ENCODE assay signal across 17 cellular contexts in genomic region chr9:137630126-137630525, GRCh38. TPM values are rescaled to one million over a fixed set of nuclear protein-coding genes. Genes with fewer than 3 reads are reported as not detected.
DNase-seq lines count a peak whose midpoint lies in the region; ATAC-seq, FAIRE-seq and TF ChIP-seq lines count a peak whose summit lies in the region.
"Had no signal": no experiment of that assay in that cellular context is flagged by ENCODE, and none has a peak within 500 bp of the region (broad histone marks: within the 10 kb centered on the region; RNA-seq: fewer than 3 reads in every experiment).

No MANE protein-coding gene starts in this region.

- DNase-seq in activated CD4-positive, alpha-beta T cell treated with anti-CD3 and anti-CD28 coated beads, Interleukin-2, amount 10 ng/mL, durations not matched to agents 7 days and 5 days: no peak
- no peak for DNase-seq in activated CD4-positive, alpha-beta T cell treated with anti-CD3 and anti-CD28 coated beads, Interleukin-2, amount 50 U/mL, for 1 hour
- DNase-seq in activated B cell treated with CpG ODN at 0.5 μM for 24 hours (no peak), immature natural killer cell (no peak), spleen (no peak), upper lobe of right lung (no peak), GM19239 (ENCODE audit: insufficient read length, low spot score) (no peak), DMS53 (lab: John Stamatoyannopoulos, UW) (no peak)
- DNase-seq: ACHN; activated CD4-positive, CD25-positive, alpha-beta regulatory T cell; body of pancreas; heart right ventricle; left cardiac atrium; NCI-H226 had no signal

- H3K27me3 ChIP-seq in spleen (replicated peaks in 1 of 7): no peaks in the 10 kb centered on the region
- H3K27me3 ChIP-seq in upper lobe of right lung: no peaks in the 10 kb centered on the region
- H3K27me3 ChIP-seq: body of pancreas, heart right ventricle, neural progenitor cell had no signal

- no peak for FAIRE-seq in GM19239 (lab: Jason Lieb, UNC)

- no peak overlapping the region for H3K4me3 Mint-ChIP-seq in activated CD4-positive, alpha-beta T cell treated with anti-CD3 and anti-CD28 coated beads, Interleukin-2, amount 10 ng/mL, durations not matched to agents 7 days and 5 days
- H3K4me3 Mint-ChIP-seq in activated B cell treated with CpG ODN at 0.5 μM for 24 hours (peak overlapping the region; percentile 3), immature natural killer cell (peak overlapping the region; percentile 64 to 75 (median 67))
- H3K4me3 Mint-ChIP-seq: neural progenitor cell had no signal

- CTCF ChIA-PET in activated CD4-positive, alpha-beta T cell treated with anti-CD3 and anti-CD28 coated beads, Interleukin-2, amount 10 ng/mL, durations not matched to agents 7 days and 5 days (lab: Charles Lee): interaction anchor here (0.9 kb wide), 1 partner anchor 17 kb away, joined by 3 read pairs; no protein-coding TSS in a partner anchor
- CTCF ChIA-PET in activated B cell treated with CpG ODN at 0.5 μM for 24 hours (lab: Charles Lee): no interaction called here

- ATAC-seq in activated B cell treated with CpG ODN at 0.5 μM for 24 hours (ENCODE audit: low read depth) (no peak), upper lobe of right lung (no peak)
- ATAC-seq: body of pancreas had no signal

- H3K4me3 ChIP-seq in spleen: no peak overlapping the region
- H3K4me3 ChIP-seq in upper lobe of right lung: no peak overlapping the region
- H3K4me3 ChIP-seq: body of pancreas, heart right ventricle, neural progenitor cell, SK-N-MC, skin epidermis had no signal

- WGBS in spleen, 5 donors: 39 to 50% (median 47%) methylated on average over 1 of the region's 1 CpG

- POLR2A ChIA-PET in activated CD4-positive, alpha-beta T cell treated with anti-CD3 and anti-CD28 coated beads, Interleukin-2, amount 10 ng/mL, durations not matched to agents 7 days and 5 days (lab: Charles Lee): no interaction called here
- POLR2A ChIA-PET in activated B cell treated with CpG ODN at 0.5 μM for 24 hours (lab: Charles Lee): interaction anchor here (4.2 kb wide), 1 partner anchor 11 kb away, joined by 30 read pairs; the partner anchor contains the start of gene EHMT1

- peaks cover 52% of the 10 kb centered on the region for H3K4me1 Mint-ChIP-seq in activated CD4-positive, alpha-beta T cell treated with anti-CD3 and anti-CD28 coated beads, Interleukin-2, amount 10 ng/mL, durations not matched to agents 7 days and 5 days
- H3K4me1 Mint-ChIP-seq in activated B cell treated with CpG ODN at 0.5 μM for 24 hours (peaks cover 64% of the 10 kb centered on the region), immature natural killer cell (peaks cover 75 to 85% of the 10 kb centered on the region in 2 donors)

- H3K27ac Mint-ChIP-seq in activated CD4-positive, alpha-beta T cell treated with anti-CD3 and anti-CD28 coated beads, Interleukin-2, amount 10 ng/mL, durations not matched to agents 7 days and 5 days: peak overlapping the region; percentile 60
- H3K27ac Mint-ChIP-seq in activated B cell treated with CpG ODN at 0.5 μM for 24 hours: no peak overlapping the region
- H3K27ac Mint-ChIP-seq in immature natural killer cell: peak overlapping the region; percentile 79 to 96 (median 93)
- H3K27ac Mint-ChIP-seq: neural progenitor cell had no signal

- no peaks in the 10 kb centered on the region for H3K27me3 Mint-ChIP-seq in activated CD4-positive, alpha-beta T cell treated with anti-CD3 and anti-CD28 coated beads, Interleukin-2, amount 10 ng/mL, durations not matched to agents 7 days and 5 days
- no peaks in the 10 kb centered on the region for H3K27me3 Mint-ChIP-seq in activated B cell treated with CpG ODN at 0.5 μM for 24 hours
- peaks cover 0 to 2% (median 0%) of the 10 kb centered on the region in 3 donors for H3K27me3 Mint-ChIP-seq in immature natural killer cell (ENCODE audit: low read depth in 3 of 3)

- no peaks in the 10 kb centered on the region for H3K9me3 Mint-ChIP-seq in activated CD4-positive, alpha-beta T cell treated with anti-CD3 and anti-CD28 coated beads, Interleukin-2, amount 10 ng/mL, durations not matched to agents 7 days and 5 days
- H3K9me3 Mint-ChIP-seq in activated B cell treated with CpG ODN at 0.5 μM for 24 hours: no peaks in the 10 kb centered on the region
- no peaks in the 10 kb centered on the region for H3K9me3 Mint-ChIP-seq in immature natural killer cell

- H3K27ac ChIP-seq in spleen: peak overlapping the region in 7 of 8 donors; percentile 14 to 79 (median 72)
- H3K27ac ChIP-seq in upper lobe of right lung: no peak overlapping the region
- H3K27ac ChIP-seq: body of pancreas, heart right ventricle, neural progenitor cell, SK-N-MC had no signal

- peaks cover 46 to 99% (median 86%) of the 10 kb centered on the region in 6 donors for H3K4me1 ChIP-seq in spleen
- H3K4me1 ChIP-seq in upper lobe of right lung: peaks cover 45% of the 10 kb centered on the region
- H3K4me1 ChIP-seq: neural progenitor cell had no signal

- TF ChIP-seq POLR2A in spleen (IDR thresholded peaks at IDR 0.05): no peak

- H3K9me3 ChIP-seq in spleen (no peaks in the 10 kb centered on the region), upper lobe of right lung (no peaks in the 10 kb centered on the region)
- H3K9me3 ChIP-seq: body of pancreas, heart right ventricle had no signal

- intact Hi-C loops in activated B cell treated with CpG ODN at 0.5 μM for 24 hours (cut with micrococcal nuclease): no loop called here
- intact Hi-C loops in spleen (cut with DNase I; ENCODE audit: low total_unique reads): no loop called here
- intact Hi-C loops in upper lobe of right lung (cut with DNase I): no loop called here

- peaks cover 22% of the 10 kb centered on the region for H3K36me3 Mint-ChIP-seq in activated CD4-positive, alpha-beta T cell treated with anti-CD3 and anti-CD28 coated beads, Interleukin-2, amount 10 ng/mL, durations not matched to agents 7 days and 5 days (ENCODE audit: low read depth)
- peaks cover 13% of the 10 kb centered on the region for H3K36me3 Mint-ChIP-seq in activated B cell treated with CpG ODN at 0.5 μM for 24 hours (ENCODE audit: low read depth)
- H3K36me3 Mint-ChIP-seq in immature natural killer cell: peaks cover 0 to 4% (median 3%) of the 10 kb centered on the region in 3 donors

- no peaks in the 10 kb centered on the region for H3K36me3 ChIP-seq in spleen
- no peaks in the 10 kb centered on the region for H3K36me3 ChIP-seq in upper lobe of right lung
- H3K36me3 ChIP-seq: heart right ventricle, neural progenitor cell had no signal

- no peak for TF ChIP-seq CTCF in activated B cell treated with CpG ODN at 0.5 μM for 24 hours (IDR thresholded peaks at IDR 0.05)
- TF ChIP-seq CTCF in spleen (IDR thresholded peaks at IDR 0.05 in 8 of 11, conservative IDR thresholded peaks at IDR 0.05 in 3 of 11): no peak
- no peak for TF ChIP-seq CTCF in upper lobe of right lung (IDR thresholded peaks at IDR 0.05)

RNA-seq across cellular contexts. Expression of gene EHMT1, which starts 11.3 kb away (rescaled TPM):
- total RNA-seq in activated CD4-positive, alpha-beta T cell treated with anti-CD3 and anti-CD28 coated beads, Interleukin-2, amount 10 ng/mL, durations not matched to agents 7 days and 5 days: 100 to 1,000 TPM; 100 to 110 TPM
- 157 and 163 TPM in 2 replicates for total RNA-seq in activated B cell treated with CpG ODN at 0.5 μM for 24 hours
- polyA plus RNA-seq in immature natural killer cell: 10 to 100 TPM; 14.1 to 62.7 (median 14.8) TPM
- 100 to 1,000 TPM in 6 of 7 donors, 10 to 100 TPM in 1; 87.7 to 163 (median 130) TPM for total RNA-seq in spleen
- polyA plus RNA-seq in spleen: 10 to 100 TPM; 35.5 to 60.9 (median 54.9) TPM
- total RNA-seq in upper lobe of right lung: 82.7 TPM

RNA-seq across cellular contexts. Expression of gene ARRDC1, which starts 24.6 kb away (rescaled TPM):
- 10 to 100 TPM; 52.4 to 64.2 TPM for total RNA-seq in activated CD4-positive, alpha-beta T cell treated with anti-CD3 and anti-CD28 coated beads, Interleukin-2, amount 10 ng/mL, durations not matched to agents 7 days and 5 days
- total RNA-seq in activated B cell treated with CpG ODN at 0.5 μM for 24 hours (56.9 and 58.3 TPM in 2 replicates), spleen (10 to 100 TPM; 51.4 to 85.2 (median 70.2) TPM), upper lobe of right lung (69.1 TPM)
- polyA plus RNA-seq in immature natural killer cell (10 to 100 TPM; 39.1 to 60.7 (median 57.3) TPM), spleen (100 to 1,000 TPM in 1 of 3 donors, 10 to 100 TPM in 2; 60.1 to 158 (median 95.1) TPM)

RNA-seq across cellular contexts. Expression of gene ZMYND19, which starts 39.8 kb away (rescaled TPM):
- total RNA-seq in activated CD4-positive, alpha-beta T cell treated with anti-CD3 and anti-CD28 coated beads, Interleukin-2, amount 10 ng/mL, durations not matched to agents 7 days and 5 days: 10 to 100 TPM; 24.7 to 26.5 TPM
- 21.9 and 25.1 TPM in 2 replicates for total RNA-seq in activated B cell treated with CpG ODN at 0.5 μM for 24 hours
- 1 to 10 TPM; 1.5 to 7.0 (median 3.3) TPM for polyA plus RNA-seq in immature natural killer cell
- 10 to 100 TPM; 12.7 to 17.5 (median 15.3) TPM for total RNA-seq in spleen
- 10 to 100 TPM; 17.7 to 24.1 (median 17.8) TPM for polyA plus RNA-seq in spleen
- total RNA-seq in upper lobe of right lung: 18.3 TPM

RNA-seq across cellular contexts. Expression of gene DPH7, which starts 51.4 kb away (rescaled TPM):
- 10 to 100 TPM; 31.1 to 34.4 TPM for total RNA-seq in activated CD4-positive, alpha-beta T cell treated with anti-CD3 and anti-CD28 coated beads, Interleukin-2, amount 10 ng/mL, durations not matched to agents 7 days and 5 days
- 39.4 and 43.0 TPM in 2 replicates for total RNA-seq in activated B cell treated with CpG ODN at 0.5 μM for 24 hours
- 10 to 100 TPM; 21.4 to 32.4 (median 30.1) TPM for polyA plus RNA-seq in immature natural killer cell
- 10 to 100 TPM; 31.7 to 47.3 (median 39.8) TPM for total RNA-seq in spleen
- 10 to 100 TPM; 41.3 to 80.5 (median 67.4) TPM for polyA plus RNA-seq in spleen
- 30.2 TPM for total RNA-seq in upper lobe of right lung
